Comparison of ENCODE assay signal across 1 cellular context in genomic region chr2:134379722-134380121, GRCh38.
TF ChIP-seq lines count a peak whose summit lies in the region.

No MANE protein-coding gene starts in this region.

TF ChIP-seq in IMR-90, 13 proteins besides CTCF, POLR2A, EP300 and RAD21:
- TF ChIP-seq ELK1 (IDR thresholded peaks at IDR 0.05; ENCODE audit: borderline replicate concordance, low read depth, low read length) (no peak), BHLHE40 (IDR thresholded peaks at IDR 0.05; ENCODE audit: low read depth, low read length) (no peak), SMC3 (IDR thresholded peaks at IDR 0.05; ENCODE audit: low read depth, low read length) (no peak), USF2 (IDR thresholded peaks at IDR 0.05; ENCODE audit: low read depth, low read length) (no peak), CEBPB (IDR thresholded peaks at IDR 0.05; ENCODE audit: low read depth, low read length) (no peak), NFE2L2 (IDR thresholded peaks at IDR 0.05; ENCODE audit: low read depth, low read length) (no peak), CHD1 (IDR thresholded peaks at IDR 0.05; ENCODE audit: low read depth, low read length) (no peak), FOS (IDR thresholded peaks at IDR 0.05; ENCODE audit: low read depth, low read length) (no peak), RFX5 (IDR thresholded peaks at IDR 0.05; ENCODE audit: low read depth, low read length) (no peak), MXI1 (IDR thresholded peaks at IDR 0.05; ENCODE audit: borderline replicate concordance, low read depth, low read length) (no peak), RCOR1 (IDR thresholded peaks at IDR 0.05; ENCODE audit: insufficient replicate concordance, low read length) (no peak), MAZ (IDR thresholded peaks at IDR 0.05; ENCODE audit: borderline replicate concordance, low read depth, low read length) (no peak), MAFK (IDR thresholded peaks at IDR 0.05; ENCODE audit: low read depth, low read length) (no peak)
TF ChIP-seq in IMR-90: peak in this region for 0.
